ENCODE assay signal across 8 cellular contexts in the genomic region with DNA sequence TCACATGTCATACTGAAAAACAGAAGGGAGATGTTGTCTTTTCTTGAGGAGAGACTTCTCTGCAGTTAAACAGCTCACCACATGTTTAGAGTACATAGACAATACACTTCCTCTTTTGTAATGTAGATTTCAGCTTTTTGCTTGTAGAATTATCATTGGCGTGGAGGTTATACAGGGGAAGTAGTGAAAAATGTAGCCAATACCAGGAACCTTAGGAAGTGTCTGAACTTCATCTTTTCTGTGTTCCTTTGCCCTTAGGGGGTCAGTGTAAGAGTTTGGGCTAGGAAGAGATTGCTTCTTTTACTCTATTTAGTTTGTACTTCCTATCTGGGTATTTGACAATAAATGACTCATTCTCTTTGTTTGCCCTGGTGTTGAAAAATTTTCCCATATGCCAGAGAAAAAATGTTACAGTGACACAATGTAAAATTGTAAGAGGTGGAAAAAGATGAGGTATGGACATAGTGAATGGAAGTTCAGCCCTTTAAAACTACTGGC. TPM values are rescaled to one million over a fixed set of nuclear protein-coding genes. Genes with fewer than 3 reads are reported as not detected.
DNase-seq lines count a peak whose midpoint lies in the region; ATAC-seq, FAIRE-seq and TF ChIP-seq lines count a peak whose summit lies in the region.

No MANE protein-coding gene starts in this region.

- no peak overlapping the region for H3K4me3 ChIP-seq in H7 (ENCODE audit: insufficient read depth, low read depth, low read length)

- DNase-seq in memory B cell (ENCODE audit: low spot score in 2 of 2) (no peak), NCI-H2029 treated with DMSO at 0.1 percent for 48 hours (lab: John Stamatoyannopoulos, UW) (no peak), SHP77 treated with DMSO at 0.1 percent for 48 hours (lab: John Stamatoyannopoulos, UW) (no peak), urothelium cell line (ENCODE audit: low spot score) (no peak), H7 (no peak)

- H3K36me3 ChIP-seq in H7 (replicated peaks; ENCODE audit: control insufficient read depth, insufficient read depth, low read length) = no peaks in the 10 kb centered on the region

- no peak overlapping the region for H3K4me3 Mint-ChIP-seq in memory B cell

- no peaks in the 10 kb centered on the region for H3K27me3 Mint-ChIP-seq in memory B cell

- peaks cover 5% of the 10 kb centered on the region for H3K4me1 Mint-ChIP-seq in memory B cell

- H3K27me3 ChIP-seq in H7 (ENCODE audit: control insufficient read depth, insufficient read depth, low read length) = no peaks in the 10 kb centered on the region

- H3K9me3 Mint-ChIP-seq in memory B cell = no peaks in the 10 kb centered on the region

- H3K36me3 Mint-ChIP-seq in memory B cell = no peaks in the 10 kb centered on the region

- H3K27ac Mint-ChIP-seq in memory B cell = no peak overlapping the region

- peak; percentile 73 for ATAC-seq in GM18858 (IDR thresholded peaks at IDR 0.05; ENCODE audit: unreplicated experiment)
- peak; percentile 62 for ATAC-seq in HG03060 (IDR thresholded peaks at IDR 0.05; ENCODE audit: low read depth, unreplicated experiment)
- ATAC-seq in SK-N-SH treated with all-trans-retinoic acid at 6 μM for 48 hours = peak; percentile 30; the same call in 1 of the 3 replicates
- peak; percentile 98 for ATAC-seq in memory B cell (ENCODE audit: low read depth)

- no peak for FAIRE-seq in urothelium cell line (lab: Jason Lieb, UNC)

TF ChIP-seq in SK-N-SH treated with all-trans-retinoic acid at 6 μM for 48 hours, 23 proteins besides CTCF, POLR2A, EP300 and RAD21:
- TF ChIP-seq, protein P1, sequence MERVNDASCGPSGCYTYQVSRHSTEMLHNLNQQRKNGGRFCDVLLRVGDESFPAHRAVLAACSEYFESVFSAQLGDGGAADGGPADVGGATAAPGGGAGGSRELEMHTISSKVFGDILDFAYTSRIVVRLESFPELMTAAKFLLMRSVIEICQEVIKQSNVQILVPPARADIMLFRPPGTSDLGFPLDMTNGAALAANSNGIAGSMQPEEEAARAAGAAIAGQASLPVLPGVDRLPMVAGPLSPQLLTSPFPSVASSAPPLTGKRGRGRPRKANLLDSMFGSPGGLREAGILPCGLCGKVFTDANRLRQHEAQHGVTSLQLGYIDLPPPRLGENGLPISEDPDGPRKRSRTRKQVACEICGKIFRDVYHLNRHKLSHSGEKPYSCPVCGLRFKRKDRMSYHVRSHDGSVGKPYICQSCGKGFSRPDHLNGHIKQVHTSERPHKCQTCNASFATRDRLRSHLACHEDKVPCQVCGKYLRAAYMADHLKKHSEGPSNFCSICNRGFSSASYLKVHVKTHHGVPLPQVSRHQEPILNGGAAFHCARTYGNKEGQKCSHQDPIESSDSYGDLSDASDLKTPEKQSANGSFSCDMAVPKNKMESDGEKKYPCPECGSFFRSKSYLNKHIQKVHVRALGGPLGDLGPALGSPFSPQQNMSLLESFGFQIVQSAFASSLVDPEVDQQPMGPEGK (CRISPR knock-in tag; IDR thresholded peaks at IDR 0.05; ENCODE audit: borderline replicate concordance) = no peak
- TF ChIP-seq BACH2 (CRISPR knock-in tag; IDR thresholded peaks at IDR 0.05; ENCODE audit: borderline replicate concordance) = no peak
- TF ChIP-seq, protein P2, sequence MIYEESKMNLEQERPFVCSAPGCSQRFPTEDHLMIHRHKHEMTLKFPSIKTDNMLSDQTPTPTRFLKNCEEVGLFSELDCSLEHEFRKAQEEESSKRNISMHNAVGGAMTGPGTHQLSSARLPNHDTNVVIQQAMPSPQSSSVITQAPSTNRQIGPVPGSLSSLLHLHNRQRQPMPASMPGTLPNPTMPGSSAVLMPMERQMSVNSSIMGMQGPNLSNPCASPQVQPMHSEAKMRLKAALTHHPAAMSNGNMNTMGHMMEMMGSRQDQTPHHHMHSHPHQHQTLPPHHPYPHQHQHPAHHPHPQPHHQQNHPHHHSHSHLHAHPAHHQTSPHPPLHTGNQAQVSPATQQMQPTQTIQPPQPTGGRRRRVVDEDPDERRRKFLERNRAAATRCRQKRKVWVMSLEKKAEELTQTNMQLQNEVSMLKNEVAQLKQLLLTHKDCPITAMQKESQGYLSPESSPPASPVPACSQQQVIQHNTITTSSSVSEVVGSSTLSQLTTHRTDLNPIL (CRISPR knock-in tag; IDR thresholded peaks at IDR 0.05; ENCODE audit: low read depth) = no peak
- TF ChIP-seq GLIS3 (CRISPR knock-in tag; IDR thresholded peaks at IDR 0.05) = no peak
- TF ChIP-seq ZNF565 (CRISPR knock-in tag; conservative IDR thresholded peaks at IDR 0.05; ENCODE audit: low read depth) = no peak
- no peak for TF ChIP-seq ZFP3 (CRISPR knock-in tag; IDR thresholded peaks at IDR 0.05)
- TF ChIP-seq ZNF70 (CRISPR knock-in tag; IDR thresholded peaks at IDR 0.05) = no peak
- TF ChIP-seq, protein P3, sequence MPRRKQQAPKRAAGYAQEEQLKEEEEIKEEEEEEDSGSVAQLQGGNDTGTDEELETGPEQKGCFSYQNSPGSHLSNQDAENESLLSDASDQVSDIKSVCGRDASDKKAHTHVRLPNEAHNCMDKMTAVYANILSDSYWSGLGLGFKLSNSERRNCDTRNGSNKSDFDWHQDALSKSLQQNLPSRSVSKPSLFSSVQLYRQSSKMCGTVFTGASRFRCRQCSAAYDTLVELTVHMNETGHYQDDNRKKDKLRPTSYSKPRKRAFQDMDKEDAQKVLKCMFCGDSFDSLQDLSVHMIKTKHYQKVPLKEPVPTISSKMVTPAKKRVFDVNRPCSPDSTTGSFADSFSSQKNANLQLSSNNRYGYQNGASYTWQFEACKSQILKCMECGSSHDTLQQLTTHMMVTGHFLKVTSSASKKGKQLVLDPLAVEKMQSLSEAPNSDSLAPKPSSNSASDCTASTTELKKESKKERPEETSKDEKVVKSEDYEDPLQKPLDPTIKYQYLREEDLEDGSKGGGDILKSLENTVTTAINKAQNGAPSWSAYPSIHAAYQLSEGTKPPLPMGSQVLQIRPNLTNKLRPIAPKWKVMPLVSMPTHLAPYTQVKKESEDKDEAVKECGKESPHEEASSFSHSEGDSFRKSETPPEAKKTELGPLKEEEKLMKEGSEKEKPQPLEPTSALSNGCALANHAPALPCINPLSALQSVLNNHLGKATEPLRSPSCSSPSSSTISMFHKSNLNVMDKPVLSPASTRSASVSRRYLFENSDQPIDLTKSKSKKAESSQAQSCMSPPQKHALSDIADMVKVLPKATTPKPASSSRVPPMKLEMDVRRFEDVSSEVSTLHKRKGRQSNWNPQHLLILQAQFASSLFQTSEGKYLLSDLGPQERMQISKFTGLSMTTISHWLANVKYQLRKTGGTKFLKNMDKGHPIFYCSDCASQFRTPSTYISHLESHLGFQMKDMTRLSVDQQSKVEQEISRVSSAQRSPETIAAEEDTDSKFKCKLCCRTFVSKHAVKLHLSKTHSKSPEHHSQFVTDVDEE (CRISPR knock-in tag; IDR thresholded peaks at IDR 0.05) = no peak
- TF ChIP-seq ESRRG (CRISPR knock-in tag; IDR thresholded peaks at IDR 0.05) = no peak
- no peak for TF ChIP-seq CSDC2 (CRISPR knock-in tag; IDR thresholded peaks at IDR 0.05)

RNA-seq across cellular contexts. Expression of a gene that starts 21.0 kb away (rescaled TPM):
- 0.76 TPM in 1 of 2 replicates, not detected in the other for total RNA-seq in H7 (2014; rRNA removed; shearing (Covaris generic))

RNA-seq across cellular contexts. Expression of a gene that starts 35.6 kb away (rescaled TPM):
- total RNA-seq in H7 (2014; rRNA removed; shearing (Covaris generic)) = 0.07 TPM in 1 of 2 replicates, not detected in the other

RNA-seq across cellular contexts. Expression of a gene that starts 36.0 kb away (rescaled TPM):
- not detected in 2 replicates for total RNA-seq in H7 (2014; rRNA removed; shearing (Covaris generic))

Comparison
In these comparisons a context has a peak if more than half of its experiments do, and no peak if none do; other contexts are left out.
1. ATAC-seq: peak in every context shown above with its lines; median percentile 98 in memory B cell; 73 in GM18858; 62 in HG03060; 30 in SK-N-SH treated with all-trans-retinoic acid at 6 μM for 48 hours.